ENCODE assay signal across 8 cellular contexts in the genomic region with DNA sequence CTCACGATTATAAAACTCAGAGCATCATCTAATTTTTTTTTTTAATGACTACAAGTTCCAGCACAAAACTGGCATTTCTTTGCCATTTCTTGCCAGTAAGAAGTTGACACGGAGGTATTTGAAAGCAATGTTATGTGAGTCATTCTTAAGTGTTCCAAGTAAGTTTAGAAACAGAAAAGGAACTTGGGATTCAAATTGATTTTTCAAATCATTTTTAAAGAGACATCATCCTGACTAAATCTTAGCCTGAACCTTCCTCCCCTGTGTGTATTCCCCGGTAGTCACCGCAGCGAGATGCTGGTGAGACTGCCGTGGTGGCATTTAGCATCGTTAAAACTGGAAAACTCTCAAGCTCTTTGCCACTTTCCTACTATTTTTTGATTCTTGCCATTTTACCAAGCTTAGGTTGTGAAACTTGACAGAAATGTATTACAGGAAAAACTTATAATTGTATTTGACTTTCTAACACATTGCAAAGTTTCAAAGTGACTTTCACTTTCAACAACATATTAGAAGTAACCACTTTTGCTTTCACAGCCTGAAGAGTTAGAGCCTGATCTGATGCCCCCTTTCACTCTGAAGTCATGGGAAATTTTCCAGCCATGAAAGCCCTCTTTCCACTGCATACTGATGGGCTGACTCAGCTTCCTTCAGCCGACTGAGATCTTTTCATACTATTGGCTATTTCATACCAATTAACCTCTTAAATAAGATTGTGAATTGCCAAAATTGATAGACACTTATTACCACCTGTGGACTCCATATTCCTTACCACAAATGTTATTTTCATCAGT.
DNase-seq lines count a peak whose midpoint lies in the region; ATAC-seq lines count a peak whose summit lies in the region.

No MANE protein-coding gene starts in this region.

- peak; percentile 72 for DNase-seq in activated CD8-positive, alpha-beta memory T cell treated with anti-CD3 and anti-CD28 coated beads for 24 hours
- DNase-seq in activated CD8-positive, alpha-beta memory T cell treated with anti-CD3 and anti-CD28 coated beads, Interleukin-2, amount 50 U/mL, for 4 hours, result no peak
- peak; percentile 29 to 51 for DNase-seq in activated CD4-positive, alpha-beta T cell treated with anti-CD3 and anti-CD28 coated beads, Interleukin-2, amount 50 U/mL, for 48 hours
- DNase-seq in foreskin melanocyte (peak; percentile 73), NCI-H524 treated with DMSO at 0.1 percent for 48 hours (lab: John Stamatoyannopoulos, UW) (no peak), DMS114 treated with DMSO at 0.1 percent for 48 hours (lab: John Stamatoyannopoulos, UW; ENCODE audit: unreplicated experiment) (no peak)
- DNase-seq in stimulated activated CD4-positive, alpha-beta T cell treated with anti-CD3 and anti-CD28 coated beads, Interleukin-1b, Interleukin-23, amount 100 ng/mL, for 48 hours, result peak; percentile 55

- ATAC-seq in HG03103 (IDR thresholded peaks at IDR 0.05; ENCODE audit: low read depth, unreplicated experiment), result peak; percentile 74

Comparison
In these comparisons a context has a peak if more than half of its experiments do, and no peak if none do; other contexts are left out.
1. DNase-seq: peak in activated CD8-positive, alpha-beta memory T cell treated with anti-CD3 and anti-CD28 coated beads for 24 hours (single experiment), activated CD4-positive, alpha-beta T cell treated with anti-CD3 and anti-CD28 coated beads, Interleukin-2, amount 50 U/mL, for 48 hours (2 of 2), foreskin melanocyte (single experiment) and stimulated activated CD4-positive, alpha-beta T cell treated with anti-CD3 and anti-CD28 coated beads, Interleukin-1b, Interleukin-23, amount 100 ng/mL, for 48 hours (single experiment); none in activated CD8-positive, alpha-beta memory T cell treated with anti-CD3 and anti-CD28 coated beads, Interleukin-2, amount 50 U/mL, for 4 hours (single experiment), NCI-H524 treated with DMSO at 0.1 percent for 48 hours (single experiment) and DMS114 treated with DMSO at 0.1 percent for 48 hours (single experiment).